Comparison of ENCODE assay signal across 20 cellular contexts in the genomic region with DNA sequence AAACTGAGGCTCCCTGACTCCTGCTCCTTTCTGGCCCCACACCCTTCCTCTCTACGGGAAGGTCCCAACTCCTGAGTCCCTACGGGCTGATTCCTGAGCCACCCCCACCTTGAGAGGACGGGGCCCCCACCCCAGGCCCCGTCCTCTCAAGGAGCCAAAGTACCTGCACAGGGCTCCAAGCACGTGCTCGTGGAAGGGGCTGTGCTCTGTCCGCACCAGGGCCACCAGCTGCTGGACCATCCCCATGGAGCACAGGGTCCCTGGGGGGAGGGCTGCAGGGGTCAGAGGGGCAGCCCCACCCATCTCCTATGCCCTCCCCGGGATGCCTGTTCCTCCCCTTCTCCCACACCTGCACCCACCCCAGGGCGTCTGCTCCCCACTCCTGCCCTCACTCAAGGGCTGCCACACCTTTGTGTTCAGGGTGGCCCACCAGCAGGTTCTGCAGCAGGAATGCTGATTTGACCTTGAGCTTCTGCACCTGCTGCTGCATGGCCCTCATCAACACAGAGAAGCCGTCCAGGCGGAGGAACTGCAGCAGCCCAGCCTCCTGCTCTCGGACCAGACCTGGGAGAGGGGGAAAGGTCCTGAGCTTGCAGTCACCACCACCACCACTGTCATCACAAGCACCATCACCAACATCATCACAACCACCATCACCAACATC. TPM values are rescaled to one million over a fixed set of nuclear protein-coding genes. Genes with fewer than 3 reads are reported as not detected.
DNase-seq lines count a peak whose midpoint lies in the region; ATAC-seq and TF ChIP-seq lines count a peak whose summit lies in the region.
"Had no signal": no experiment of that assay in that cellular context is flagged by ENCODE, and none has a peak within 500 bp of the region (broad histone marks: within the 10 kb centered on the region; RNA-seq: fewer than 3 reads in every experiment).

No MANE protein-coding gene starts in this region.

- H3K9me3 ChIP-seq in CD8-positive, alpha-beta T cell (ENCODE audit: low read length), result no peaks in the 10 kb centered on the region
- H3K9me3 ChIP-seq in HEK293 (ENCODE audit: control insufficient read depth, insufficient read depth, low read depth, low read length) (no peaks in the 10 kb centered on the region), osteoblast (ENCODE audit: low read depth, low read length) (no peaks in the 10 kb centered on the region)
- H3K9me3 ChIP-seq: BE2C, Peyer's patch had no signal

- H3K4me1 ChIP-seq in CD8-positive, alpha-beta T cell (ENCODE audit: insufficient read depth, low read length), result no peaks in the 10 kb centered on the region
- H3K4me1 ChIP-seq in HEK293 (ENCODE audit: control insufficient read depth, insufficient read depth, low read length), result no peaks in the 10 kb centered on the region
- no peaks in the 10 kb centered on the region for H3K4me1 ChIP-seq in osteoblast (ENCODE audit: insufficient read depth, low read length)
- H3K4me1 ChIP-seq: A549, BE2C, Peyer's patch had no signal

- intact Hi-C loops in CD8-positive, alpha-beta T cell (cut with DNase I, micrococcal nuclease), result no loop called here

- POLR2A ChIA-PET in CD8-positive, alpha-beta T cell (lab: Charles Lee), result no interaction called here
- POLR2A ChIA-PET in HEK293 (lab: Yijun Ruan, JAX), result no interaction called here

- H3K79me2 ChIP-seq in osteoblast (ENCODE audit: insufficient read depth, low read length), result peaks cover 8% of the 10 kb centered on the region

- no peak overlapping the region for H2AFZ ChIP-seq in osteoblast (ENCODE audit: low read length)

- H4K20me1 ChIP-seq in osteoblast (ENCODE audit: insufficient read depth, low read length), result no peaks in the 10 kb centered on the region

- H3K36me3 ChIP-seq in CD8-positive, alpha-beta T cell (ENCODE audit: insufficient read depth, low read length), result no peaks in the 10 kb centered on the region
- H3K36me3 ChIP-seq in HEK293 (ENCODE audit: control insufficient read depth in 2 of 2, insufficient read depth in 1 of 2, low read length in 2 of 2) (peaks cover 4 to 25% of the 10 kb centered on the region in 2 experiments; a peak in 2 of 3 replicates), osteoblast (ENCODE audit: insufficient read depth, low read length) (no peaks in the 10 kb centered on the region)
- H3K36me3 ChIP-seq: BE2C had no signal

- no peaks in the 10 kb centered on the region for H3K27me3 ChIP-seq in CD8-positive, alpha-beta T cell (ENCODE audit: insufficient read depth, low read length)
- no peaks in the 10 kb centered on the region for H3K27me3 ChIP-seq in osteoblast (ENCODE audit: insufficient read depth, low read length)
- H3K27me3 ChIP-seq: BE2C, Peyer's patch had no signal

- H3K4me1 Mint-ChIP-seq in CD8-positive, alpha-beta T cell (ENCODE audit: low read depth), result peaks cover 8% of the 10 kb centered on the region
- H3K4me1 Mint-ChIP-seq in endothelial cell (ENCODE audit: unreplicated experiment), result peaks cover 2% of the 10 kb centered on the region
- no peaks in the 10 kb centered on the region for H3K4me1 Mint-ChIP-seq in type B pancreatic cell (ENCODE audit: unreplicated experiment)

- H3K4me2 ChIP-seq in osteoblast (ENCODE audit: insufficient read depth, low read length), result no peak overlapping the region
- H3K4me2 ChIP-seq: A549 had no signal

- H3K4me3 ChIP-seq in CD8-positive, alpha-beta T cell (ENCODE audit: low read depth, low read length), result no peak overlapping the region
- H3K4me3 ChIP-seq in HEK293 (ENCODE audit: low read depth, low read length) (no peak overlapping the region), osteoblast (ENCODE audit: insufficient read depth, low read length) (no peak overlapping the region)
- H3K4me3 ChIP-seq: A549, Peyer's patch had no signal

- no peaks in the 10 kb centered on the region for H3K27me3 Mint-ChIP-seq in CD8-positive, alpha-beta T cell (ENCODE audit: low read depth)
- H3K27me3 Mint-ChIP-seq in endothelial cell (ENCODE audit: unreplicated experiment), result peaks cover 7% of the 10 kb centered on the region
- no peaks in the 10 kb centered on the region for H3K27me3 Mint-ChIP-seq in type B pancreatic cell

- H3K27ac Mint-ChIP-seq in CD8-positive, alpha-beta T cell, result peak overlapping the region; percentile 5
- peak overlapping the region; percentile 53 for H3K27ac Mint-ChIP-seq in endothelial cell (ENCODE audit: unreplicated experiment)
- no peak overlapping the region for H3K27ac Mint-ChIP-seq in type B pancreatic cell

- H3K36me3 Mint-ChIP-seq in CD8-positive, alpha-beta T cell, result peaks cover 37% of the 10 kb centered on the region
- H3K36me3 Mint-ChIP-seq in endothelial cell (ENCODE audit: low read depth, unreplicated experiment) (peaks cover 23% of the 10 kb centered on the region), type B pancreatic cell (peaks cover 26% of the 10 kb centered on the region)

- H3K27ac ChIP-seq in CD8-positive, alpha-beta T cell (ENCODE audit: low read depth, low read length), result no peak overlapping the region
- H3K27ac ChIP-seq in HEK293 (ENCODE audit: extremely low read depth, low read depth, low read length), result no peak overlapping the region
- no peak overlapping the region for H3K27ac ChIP-seq in osteoblast (ENCODE audit: low read depth, low read length)
- H3K27ac ChIP-seq: A549, Peyer's patch had no signal

- H3K9me3 Mint-ChIP-seq in CD8-positive, alpha-beta T cell, result peaks cover 3% of the 10 kb centered on the region
- H3K9me3 Mint-ChIP-seq in endothelial cell (ENCODE audit: unreplicated experiment) (peaks cover 4% of the 10 kb centered on the region), type B pancreatic cell (peaks cover 8% of the 10 kb centered on the region)

- CTCF ChIA-PET in CD8-positive, alpha-beta T cell (lab: Charles Lee), result no interaction called here
- CTCF ChIA-PET in HEK293 (lab: Yijun Ruan, JAX), result no interaction called here

- TF ChIP-seq CTCF in CD8-positive, alpha-beta T cell (IDR thresholded peaks at IDR 0.05), result no peak
- TF ChIP-seq CTCF in HEK293 (tag by site-specific recombination; IDR thresholded peaks at IDR 0.05) (no peak), endothelial cell (IDR thresholded peaks at IDR 0.05; ENCODE audit: unreplicated experiment) (no peak), osteoblast (IDR thresholded peaks at IDR 0.05; ENCODE audit: extremely low read depth, low read depth, low read length) (no peak), type B pancreatic cell (conservative IDR thresholded peaks at IDR 0.05) (no peak)

- no peak for ATAC-seq in CD8-positive, alpha-beta T cell

- H3K4me3 Mint-ChIP-seq in CD8-positive, alpha-beta T cell, result no peak overlapping the region
- peak overlapping the region; percentile 47 for H3K4me3 Mint-ChIP-seq in endothelial cell (ENCODE audit: unreplicated experiment)
- no peak overlapping the region for H3K4me3 Mint-ChIP-seq in type B pancreatic cell

- DNase-seq in CD8-positive, alpha-beta T cell, result no peak
- DNase-seq in endothelial cell (ENCODE audit: low spot score) (no peak), osteoblast (ENCODE audit: insufficient read length, low spot score, missing footprints) (peak; percentile 38), RKO (ENCODE audit: low spot score) (no peak), type B pancreatic cell (ENCODE audit: extremely low spot score, unreplicated experiment) (no peak)
- no peak for DNase-seq in activated CD4-positive, alpha-beta T cell treated with anti-CD3 and anti-CD28 coated beads for 1 hour
- DNase-seq: BE2C, DMS 273 treated with DMSO at 0.1 percent for 48 hours, DMS79 treated with DMSO at 0.1 percent for 48 hours, KBM-7, MM.1S, NCI-H1092, NCI-H146, NCI-H2029 treated with DMSO at 0.1 percent for 48 hours, NCI-H2171 treated with DMSO at 0.1 percent for 48 hours, NCI-H526, Peyer's patch had no signal

TF ChIP-seq in HEK293, 187 proteins besides CTCF, POLR2A, EP300 and RAD21:
- TF ChIP-seq ZNF544 (tag by site-specific recombination; IDR thresholded peaks at IDR 0.05), result no peak
- 0 out of 2 replicates have a peak, but pooled peaks have one; percentile 17 for TF ChIP-seq ZNF10 (tag by site-specific recombination; IDR thresholded peaks at IDR 0.05)

RNA-seq across cellular contexts. Expression of gene PPP6R1, which starts 7.0 kb away (rescaled TPM):
- 100 to 1,000 TPM; 163 to 172 TPM for total RNA-seq in CD8-positive, alpha-beta T cell
- total RNA-seq in endothelial cell (ENCODE audit: unreplicated experiment) (65.6 TPM), osteoblast (27.1 and 32.6 TPM in 2 replicates), type B pancreatic cell (ENCODE audit: low replicate concordance) (71.5 and 72.3 TPM in 2 replicates)

RNA-seq across cellular contexts. Expression of gene HSPBP1, which starts 14.1 kb away (rescaled TPM):
- total RNA-seq in CD8-positive, alpha-beta T cell, result 10 to 100 TPM; 18.8 to 18.9 TPM
- total RNA-seq in endothelial cell (ENCODE audit: unreplicated experiment) (24.6 TPM), osteoblast (20.6 and 26.4 TPM in 2 replicates), type B pancreatic cell (ENCODE audit: low replicate concordance) (37.8 and 50.7 TPM in 2 replicates)

RNA-seq across cellular contexts. Expression of gene BRSK1, which starts 17.9 kb away (rescaled TPM):
- 1 to 10 TPM; 5.2 to 6.0 TPM for total RNA-seq in CD8-positive, alpha-beta T cell
- total RNA-seq in endothelial cell (ENCODE audit: unreplicated experiment), result 14.1 TPM
- total RNA-seq in osteoblast, result 1.8 and 4.0 TPM in 2 replicates
- 9.8 and 32.3 TPM in 2 replicates for total RNA-seq in type B pancreatic cell (ENCODE audit: low replicate concordance)

RNA-seq across cellular contexts. Expression of gene TMEM86B, which starts 37.3 kb away (rescaled TPM):
- 1 to 10 TPM; 8.9 to 9.3 TPM for total RNA-seq in CD8-positive, alpha-beta T cell
- total RNA-seq in endothelial cell (ENCODE audit: unreplicated experiment) (4.1 TPM), osteoblast (1.5 and 2.5 TPM in 2 replicates), type B pancreatic cell (ENCODE audit: low replicate concordance) (14.4 and 19.0 TPM in 2 replicates)

RNA-seq across cellular contexts. Expression of gene PTPRH, which starts 56.6 kb away (rescaled TPM):
- total RNA-seq in CD8-positive, alpha-beta T cell, result not detected
- total RNA-seq in endothelial cell (ENCODE audit: unreplicated experiment), result not detected
- total RNA-seq in osteoblast, result 0.88 and 1.1 TPM in 2 replicates
- total RNA-seq in type B pancreatic cell (ENCODE audit: low replicate concordance), result 3.9 and 4.3 TPM in 2 replicates
- total RNA-seq: OCI-LY7 had no signal
